1 cellular context compared by ENCODE assay signal in the genomic region with DNA sequence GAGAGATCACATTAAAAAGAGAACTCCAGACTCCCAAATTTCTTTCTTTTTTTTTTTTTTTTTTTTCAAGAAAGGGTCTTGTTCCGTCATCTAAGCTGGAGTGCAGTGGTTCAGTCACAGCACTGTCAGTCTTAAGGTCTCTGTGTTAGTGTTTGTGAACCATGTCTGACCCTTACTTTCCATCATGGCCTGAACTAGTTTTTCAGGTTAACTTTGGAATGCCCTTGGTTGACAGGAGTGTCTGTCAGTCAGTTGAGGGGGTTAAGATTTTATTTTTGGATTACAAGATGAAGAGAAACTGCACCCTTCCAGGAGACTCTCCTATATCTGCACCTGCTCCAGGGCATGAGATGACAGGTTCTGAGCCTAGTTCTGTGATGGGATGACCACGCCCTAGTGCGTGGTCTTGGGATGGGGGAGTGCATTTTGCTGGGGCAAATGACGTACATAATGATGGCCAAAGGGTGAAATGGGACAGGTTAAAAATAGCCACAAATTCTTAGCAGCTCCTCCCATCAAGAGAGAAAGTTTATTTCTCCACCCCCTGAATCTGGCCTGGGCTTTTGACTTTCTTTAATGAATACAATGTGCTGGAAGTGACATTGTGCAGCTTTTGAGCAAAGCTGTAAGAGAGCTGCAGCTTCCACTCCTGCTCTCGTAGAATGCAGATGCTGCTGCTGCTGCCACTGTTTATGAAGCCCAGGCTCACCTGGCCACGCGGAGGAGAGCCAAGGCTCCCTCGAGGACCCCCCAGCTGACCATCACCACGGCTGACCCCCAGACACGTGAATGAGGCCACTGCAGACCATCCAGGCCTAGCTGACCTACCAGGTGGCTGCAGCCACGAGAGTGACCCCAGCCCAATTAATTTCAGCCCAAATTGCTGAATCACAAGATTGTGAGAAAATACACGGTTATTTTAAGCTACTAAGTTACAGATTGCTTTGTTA.
TF ChIP-seq lines count a peak whose summit lies in the region.

No MANE protein-coding gene starts in this region.

TF ChIP-seq in HepG2, 621 proteins besides CTCF, POLR2A, EP300 and RAD21:
- TF ChIP-seq ZNF501 (CRISPR knock-in tag; IDR thresholded peaks at IDR 0.05) (no peak), NONO (IDR thresholded peaks at IDR 0.05) (no peak), NONO (CRISPR knock-in tag; conservative IDR thresholded peaks at IDR 0.05) (no peak), ZNF441 (CRISPR knock-in tag; IDR thresholded peaks at IDR 0.05; ENCODE audit: borderline replicate concordance) (no peak), HMG20A (CRISPR knock-in tag; IDR thresholded peaks at IDR 0.05; ENCODE audit: borderline replicate concordance) (no peak), ZNF746 (CRISPR knock-in tag; IDR thresholded peaks at IDR 0.05) (no peak), JUND (CRISPR knock-in tag; IDR thresholded peaks at IDR 0.05) (no peak)
- TF ChIP-seq, protein P1, sequence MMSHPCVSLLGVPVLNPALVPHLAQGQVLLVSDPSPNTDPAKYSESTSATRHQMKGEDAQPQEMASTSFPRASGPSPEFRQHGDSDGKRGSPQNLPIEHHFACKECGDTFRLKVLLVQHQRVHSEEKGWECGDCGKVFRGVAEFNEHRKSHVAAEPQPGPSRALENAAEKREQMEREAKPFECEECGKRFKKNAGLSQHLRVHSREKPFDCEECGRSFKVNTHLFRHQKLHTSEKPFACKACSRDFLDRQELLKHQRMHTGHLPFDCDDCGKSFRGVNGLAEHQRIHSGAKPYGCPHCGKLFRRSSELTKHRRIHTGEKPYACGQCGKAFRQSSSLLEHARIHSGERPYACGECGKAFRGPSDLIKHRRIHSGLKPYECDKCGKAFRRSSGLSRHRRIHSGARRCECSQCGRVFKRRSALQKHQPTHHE (CRISPR knock-in tag; IDR thresholded peaks at IDR 0.05; ENCODE audit: borderline replicate concordance), result no peak
- TF ChIP-seq, protein P2, sequence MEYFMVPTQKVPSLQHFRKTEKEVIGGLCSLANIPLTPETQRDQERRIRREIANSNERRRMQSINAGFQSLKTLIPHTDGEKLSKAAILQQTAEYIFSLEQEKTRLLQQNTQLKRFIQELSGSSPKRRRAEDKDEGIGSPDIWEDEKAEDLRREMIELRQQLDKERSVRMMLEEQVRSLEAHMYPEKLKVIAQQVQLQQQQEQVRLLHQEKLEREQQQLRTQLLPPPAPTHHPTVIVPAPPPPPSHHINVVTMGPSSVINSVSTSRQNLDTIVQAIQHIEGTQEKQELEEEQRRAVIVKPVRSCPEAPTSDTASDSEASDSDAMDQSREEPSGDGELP (IDR thresholded peaks at IDR 0.05; ENCODE audit: borderline replicate concordance, low read depth), result no peak
